In the genomic region with DNA sequence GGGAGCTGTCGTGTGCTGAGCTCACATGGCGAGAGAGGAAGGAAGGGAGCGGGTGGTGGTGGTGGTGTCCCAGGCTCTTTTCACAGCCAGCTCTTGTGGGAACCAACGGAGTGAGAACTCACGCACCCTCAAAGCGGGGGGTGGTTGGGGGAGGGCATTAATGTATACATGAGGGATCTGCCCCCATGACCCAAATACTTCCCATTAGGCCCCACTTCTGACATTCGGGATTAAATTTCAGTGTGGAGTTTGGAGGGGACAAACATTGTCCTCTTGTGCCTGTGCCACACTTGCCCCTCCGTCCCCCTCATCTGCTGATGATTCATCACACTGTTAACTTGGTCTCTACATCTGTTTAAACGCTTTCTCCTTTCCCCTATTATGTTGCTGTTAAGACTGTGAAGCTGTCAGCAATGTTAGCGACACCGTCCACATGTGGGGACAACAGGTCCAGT, we compare ENCODE assay signal across 1 cellular context.
TF ChIP-seq lines count a peak whose summit lies in the region.

No MANE protein-coding gene starts in this region.

TF ChIP-seq in IMR-90, 13 proteins besides CTCF, POLR2A, EP300 and RAD21:
- TF ChIP-seq RFX5 (IDR thresholded peaks at IDR 0.05; ENCODE audit: low read depth, low read length), result no peak
- no peak for TF ChIP-seq MXI1 (IDR thresholded peaks at IDR 0.05; ENCODE audit: borderline replicate concordance, low read depth, low read length)
- no peak for TF ChIP-seq RCOR1 (IDR thresholded peaks at IDR 0.05; ENCODE audit: insufficient replicate concordance, low read length)
- TF ChIP-seq CHD1 (IDR thresholded peaks at IDR 0.05; ENCODE audit: low read depth, low read length), result no peak
- no peak for TF ChIP-seq NFE2L2 (IDR thresholded peaks at IDR 0.05; ENCODE audit: low read depth, low read length)
- TF ChIP-seq FOS (IDR thresholded peaks at IDR 0.05; ENCODE audit: low read depth, low read length), result no peak
- TF ChIP-seq, protein P1, sequence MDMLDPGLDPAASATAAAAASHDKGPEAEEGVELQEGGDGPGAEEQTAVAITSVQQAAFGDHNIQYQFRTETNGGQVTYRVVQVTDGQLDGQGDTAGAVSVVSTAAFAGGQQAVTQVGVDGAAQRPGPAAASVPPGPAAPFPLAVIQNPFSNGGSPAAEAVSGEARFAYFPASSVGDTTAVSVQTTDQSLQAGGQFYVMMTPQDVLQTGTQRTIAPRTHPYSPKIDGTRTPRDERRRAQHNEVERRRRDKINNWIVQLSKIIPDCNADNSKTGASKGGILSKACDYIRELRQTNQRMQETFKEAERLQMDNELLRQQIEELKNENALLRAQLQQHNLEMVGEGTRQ (IDR thresholded peaks at IDR 0.05; ENCODE audit: low read depth, low read length), result no peak
- TF ChIP-seq MAFK (IDR thresholded peaks at IDR 0.05; ENCODE audit: low read depth, low read length), result no peak
- no peak for TF ChIP-seq CEBPB (IDR thresholded peaks at IDR 0.05; ENCODE audit: low read depth, low read length)
- no peak for TF ChIP-seq BHLHE40 (IDR thresholded peaks at IDR 0.05; ENCODE audit: low read depth, low read length)
- TF ChIP-seq SMC3 (IDR thresholded peaks at IDR 0.05; ENCODE audit: low read depth, low read length), result no peak
- TF ChIP-seq, protein P2, sequence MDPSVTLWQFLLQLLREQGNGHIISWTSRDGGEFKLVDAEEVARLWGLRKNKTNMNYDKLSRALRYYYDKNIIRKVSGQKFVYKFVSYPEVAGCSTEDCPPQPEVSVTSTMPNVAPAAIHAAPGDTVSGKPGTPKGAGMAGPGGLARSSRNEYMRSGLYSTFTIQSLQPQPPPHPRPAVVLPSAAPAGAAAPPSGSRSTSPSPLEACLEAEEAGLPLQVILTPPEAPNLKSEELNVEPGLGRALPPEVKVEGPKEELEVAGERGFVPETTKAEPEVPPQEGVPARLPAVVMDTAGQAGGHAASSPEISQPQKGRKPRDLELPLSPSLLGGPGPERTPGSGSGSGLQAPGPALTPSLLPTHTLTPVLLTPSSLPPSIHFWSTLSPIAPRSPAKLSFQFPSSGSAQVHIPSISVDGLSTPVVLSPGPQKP (IDR thresholded peaks at IDR 0.05; ENCODE audit: borderline replicate concordance, low read depth, low read length), result no peak
- TF ChIP-seq MAZ (IDR thresholded peaks at IDR 0.05; ENCODE audit: borderline replicate concordance, low read depth, low read length), result no peak
